Comparison of ENCODE assay signal across 1 cellular context in genomic region chr3:50616003-50616769, GRCh38.
TF ChIP-seq lines count a peak whose summit lies in the region.

No MANE protein-coding gene starts in this region.

TF ChIP-seq in HepG2, 621 proteins besides CTCF, POLR2A, EP300 and RAD21 (continued from another document and continues in another):
- TF ChIP-seq POGK (CRISPR knock-in tag; conservative IDR thresholded peaks at IDR 0.05) (0 out of 2 replicates have a peak, but pooled peaks have one; percentile 18), ZFP36 (IDR thresholded peaks at IDR 0.05; ENCODE audit: borderline replicate concordance, low read depth, low read length, partially characterized antibody) (no peak), ZNF383 (CRISPR knock-in tag; IDR thresholded peaks at IDR 0.05; ENCODE audit: borderline replicate concordance) (no peak), GABPA (IDR thresholded peaks at IDR 0.05; ENCODE audit: low read depth, low read length) (no peak), GABPA (CRISPR knock-in tag; IDR thresholded peaks at IDR 0.05; ENCODE audit: low read depth) (no peak), AGO2 (optimal IDR thresholded peaks at IDR 0.05; ENCODE audit: low read depth, low read length) (no peak), HBP1 (CRISPR knock-in tag; IDR thresholded peaks at IDR 0.05; ENCODE audit: low read depth) (no peak), ZNF292 (CRISPR knock-in tag; IDR thresholded peaks at IDR 0.05; ENCODE audit: borderline replicate concordance, low read depth) (no peak), ZNF564 (CRISPR knock-in tag; IDR thresholded peaks at IDR 0.05) (no peak), ZNF160 (CRISPR knock-in tag; IDR thresholded peaks at IDR 0.05) (no peak), ZNF891 (CRISPR knock-in tag; IDR thresholded peaks at IDR 0.05) (no peak), TAF1 (CRISPR knock-in tag; IDR thresholded peaks at IDR 0.05) (no peak), ZNF446 (CRISPR knock-in tag; IDR thresholded peaks at IDR 0.05) (no peak), E2F2 (CRISPR knock-in tag; IDR thresholded peaks at IDR 0.05; ENCODE audit: borderline replicate concordance) (no peak), USF2 (IDR thresholded peaks at IDR 0.05; ENCODE audit: low read depth, low read length) (no peak), USF2 (CRISPR knock-in tag; IDR thresholded peaks at IDR 0.05; ENCODE audit: borderline replicate concordance) (no peak), PHB2 (IDR thresholded peaks at IDR 0.05; ENCODE audit: partially characterized antibody) (no peak), ZFP90 (CRISPR knock-in tag; IDR thresholded peaks at IDR 0.05; ENCODE audit: borderline replicate concordance) (no peak), HOXA9 (CRISPR knock-in tag; IDR thresholded peaks at IDR 0.05; ENCODE audit: borderline replicate concordance) (no peak), MLX (CRISPR knock-in tag; IDR thresholded peaks at IDR 0.05) (no peak), IRF1 (CRISPR knock-in tag; IDR thresholded peaks at IDR 0.05; ENCODE audit: low read depth) (no peak), ZKSCAN5 (CRISPR knock-in tag; IDR thresholded peaks at IDR 0.05) (no peak), ZNF777 (CRISPR knock-in tag; IDR thresholded peaks at IDR 0.05) (no peak), ZNF670 (CRISPR knock-in tag; IDR thresholded peaks at IDR 0.05; ENCODE audit: borderline replicate concordance) (no peak), ZNF772 (CRISPR knock-in tag; IDR thresholded peaks at IDR 0.05) (no peak), MAF1 (CRISPR knock-in tag; IDR thresholded peaks at IDR 0.05; ENCODE audit: borderline replicate concordance) (no peak), GATA4 (IDR thresholded peaks at IDR 0.05; ENCODE audit: borderline replicate concordance, low read depth) (no peak), IRF9 (CRISPR knock-in tag; IDR thresholded peaks at IDR 0.05; ENCODE audit: borderline replicate concordance) (no peak), SRY (CRISPR knock-in tag; IDR thresholded peaks at IDR 0.05) (no peak), ZNF687 (CRISPR knock-in tag; IDR thresholded peaks at IDR 0.05) (peak; percentile 29; the same call in 1 of the 2 replicates), HMG20A (CRISPR knock-in tag; IDR thresholded peaks at IDR 0.05; ENCODE audit: borderline replicate concordance) (no peak), MTF2 (CRISPR knock-in tag; IDR thresholded peaks at IDR 0.05; ENCODE audit: borderline replicate concordance) (0 out of 2 replicates have a peak, but pooled peaks have one; percentile 29), SMC3 (IDR thresholded peaks at IDR 0.05; ENCODE audit: low read length) (peak; percentile 81), BORCS8-MEF2B (CRISPR knock-in tag; IDR thresholded peaks at IDR 0.05) (no peak), SRSF9 (IDR thresholded peaks at IDR 0.05; ENCODE audit: borderline replicate concordance, insufficient read depth, low read depth, low read length, poor library complexity, severe bottlenecking) (no peak), E2F5 (CRISPR knock-in tag; conservative IDR thresholded peaks at IDR 0.05) (no peak), YY1 (IDR thresholded peaks at IDR 0.05; ENCODE audit: insufficient read depth, insufficient replicate concordance, low read depth, low read length) (peak; percentile 34), ZSCAN30 (CRISPR knock-in tag; IDR thresholded peaks at IDR 0.05) (no peak), SNAPC4 (CRISPR knock-in tag; IDR thresholded peaks at IDR 0.05) (no peak), ZMYM2 (CRISPR knock-in tag; IDR thresholded peaks at IDR 0.05) (no peak), ZNF333 (CRISPR knock-in tag; IDR thresholded peaks at IDR 0.05; ENCODE audit: borderline replicate concordance) (no peak), MZF1 (CRISPR knock-in tag; IDR thresholded peaks at IDR 0.05; ENCODE audit: borderline replicate concordance) (no peak), ELF1 (CRISPR knock-in tag; IDR thresholded peaks at IDR 0.05) (peak; percentile 81), NR2F2 (IDR thresholded peaks at IDR 0.05; ENCODE audit: borderline replicate concordance, low read depth) (no peak), HDAC2 (CRISPR knock-in tag; IDR thresholded peaks at IDR 0.05) (no peak), RORA (CRISPR knock-in tag; IDR thresholded peaks at IDR 0.05) (no peak), ZNF816 (CRISPR knock-in tag; IDR thresholded peaks at IDR 0.05; ENCODE audit: borderline replicate concordance) (no peak), U2AF2 (IDR thresholded peaks at IDR 0.05; ENCODE audit: low read depth, low read length) (no peak)
